ENCODE assay signal across 8 cellular contexts in the genomic region with DNA sequence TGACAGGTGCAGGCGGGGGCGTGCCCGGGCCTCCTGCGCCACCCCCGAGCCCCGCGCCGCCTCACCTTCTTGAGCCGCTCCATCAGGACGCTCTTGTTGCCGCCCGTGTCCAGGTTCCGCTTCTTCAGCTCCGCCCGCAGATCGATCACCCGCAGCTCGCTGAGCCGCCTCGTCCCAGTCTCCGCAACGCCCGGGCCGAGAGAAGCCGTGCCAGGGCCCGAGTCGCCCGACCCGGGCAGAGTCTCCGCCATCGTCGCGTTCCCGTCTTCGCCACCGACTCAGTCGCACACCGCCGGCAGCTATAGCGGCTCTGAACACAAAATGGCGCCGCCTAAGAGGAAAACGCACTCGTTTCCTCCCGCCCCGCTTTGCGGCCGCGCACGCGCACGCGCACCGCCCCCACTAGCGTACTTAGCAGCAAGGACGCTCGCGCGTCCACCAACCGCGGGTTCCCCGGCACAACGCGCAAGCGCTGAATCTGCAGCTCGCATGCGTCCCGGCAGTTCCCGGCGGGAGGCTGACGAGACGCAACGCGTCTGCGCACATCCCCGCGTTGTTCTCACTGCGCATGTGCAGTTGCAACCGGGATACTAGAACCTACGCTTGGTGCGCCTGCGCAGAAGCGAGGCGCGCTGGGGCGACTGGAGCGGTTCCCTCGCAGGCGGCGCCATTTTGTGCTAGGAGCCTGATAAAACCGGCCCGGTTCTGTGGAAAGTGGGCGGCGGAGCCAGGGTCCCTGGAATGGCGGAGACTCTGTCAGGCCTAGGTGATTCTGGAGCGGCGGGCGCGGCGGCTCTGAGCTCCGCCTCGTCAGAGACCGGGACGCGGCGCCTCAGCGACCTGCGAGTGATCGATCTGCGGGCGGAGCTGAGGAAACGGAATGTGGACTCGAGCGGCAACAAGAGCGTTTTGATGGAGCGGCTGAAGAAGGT. TPM values are rescaled to one million over a fixed set of nuclear protein-coding genes. Genes with fewer than 3 reads are reported as not detected.
A peak's percentile ranks its signal among the peaks of the same experiment; 100 is the strongest.
DNase-seq lines count a peak whose midpoint lies in the region; ATAC-seq, FAIRE-seq and TF ChIP-seq lines count a peak whose summit lies in the region.

TSS of gene SAFB (plus strand) at position 619 of the 932 bp plus-strand sequence. CDS start at position 742, 123 bp downstream.
TSS of gene SAFB2 (minus strand) at position 312 of the 932 bp plus-strand sequence. CDS start at position 251, 61 bp downstream.

- H3K9me3 ChIP-seq in IMR-90 (ENCODE audit: control insufficient read depth, insufficient read depth, low read length), result no peaks in the 10 kb centered on the region
- no peaks in the 10 kb centered on the region for H3K9me3 ChIP-seq in endothelial cell of umbilical vein (replicated peaks; ENCODE audit: control insufficient read depth, insufficient read depth, low read length)

- H3K4me1 ChIP-seq in IMR-90 (ENCODE audit: control insufficient read depth, insufficient read depth, low read length) (peaks cover 18% of the 10 kb centered on the region), endothelial cell of umbilical vein (ENCODE audit: control insufficient read depth, extremely low read depth, insufficient read depth, low read length) (peaks cover 28% of the 10 kb centered on the region)

- H3K9ac ChIP-seq in IMR-90 (ENCODE audit: low read depth, low read length) (peak within 1 kb of the TSS; percentile 80), endothelial cell of umbilical vein (replicated peaks; ENCODE audit: extremely low read depth, insufficient read depth, low read length) (peak within 1 kb of the TSS; percentile 90)

- no peak within 1 kb of the TSS for H2BK20ac ChIP-seq in IMR-90 (ENCODE audit: low read depth, low read length)

- H3K36me3 ChIP-seq in IMR-90 (ENCODE audit: control insufficient read depth, insufficient read depth, low read length), result peaks cover 43% of the 10 kb centered on the region
- H3K36me3 ChIP-seq in endothelial cell of umbilical vein (ENCODE audit: control insufficient read depth in 2 of 2, extremely low read depth in 1 of 2, insufficient read depth in 2 of 2, low read length in 2 of 2), result peaks cover 19 to 24% of the 10 kb centered on the region in 2 experiments

- H3K79me1 ChIP-seq in IMR-90 (ENCODE audit: low read depth in 1 of 2, low read length in 2 of 2), result peaks cover 20 to 66% of the 10 kb centered on the region in 2 experiments

- peaks cover 94% of the 10 kb centered on the region for H3K79me2 ChIP-seq in endothelial cell of umbilical vein (ENCODE audit: control insufficient read depth, insufficient read depth, low read length)

- peak; percentile 97 for FAIRE-seq in endothelial cell of umbilical vein (lab: Jason Lieb, UNC)

- dilution Hi-C loops in IMR-90 (cut with HindIII; ENCODE audit: low sequenced_read_pairs, unreplicated experiment) (no loop called here), endothelial cell of umbilical vein (cut with MboI; ENCODE audit: extremely low pct_ligation_motif_present, low sequenced_read_pairs) (no loop called here)

- H3K27me3 ChIP-seq in IMR-90 (ENCODE audit: control insufficient read depth, insufficient read depth, low read length), result no peaks in the 10 kb centered on the region
- no peaks in the 10 kb centered on the region for H3K27me3 ChIP-seq in endothelial cell of umbilical vein (ENCODE audit: control insufficient read depth in 2 of 2, insufficient read depth in 2 of 2, low read length in 2 of 2)

- POLR2A ChIA-PET in IMR-90 (lab: Charles Lee; ENCODE audit: unreplicated experiment), result interaction anchor here (0.5 to 0.7 kb wide), 2 partner anchors 23 to 61 kb away, joined by 5 read pairs; no protein-coding TSS in a partner anchor
- POLR2A ChIA-PET in endothelial cell of umbilical vein (lab: Charles Lee), result interaction anchor here (1.3 to 1.5 kb wide), 2 partner anchors 67 to 282 kb away, joined by 3 to 7 read pairs; partner anchors contain the start of genes RPL36 and VMAC

- TF ChIP-seq POLR2A in IMR-90 (IDR thresholded peaks at IDR 0.05; ENCODE audit: low read depth, low read length) (peak; percentile 97), endothelial cell of umbilical vein (IDR thresholded peaks at IDR 0.05; ENCODE audit: low read depth, low read length) (peak; percentile 94)

- peak within 1 kb of the TSS; percentile 100 for H2AK9ac ChIP-seq in IMR-90 (replicated peaks; ENCODE audit: low read depth, low read length, poor library complexity)

- H4K91ac ChIP-seq in IMR-90 (ENCODE audit: insufficient read depth, low read depth, low read length), result peak within 1 kb of the TSS; percentile 90

- peak within 1 kb of the TSS; percentile 94 for H3K4ac ChIP-seq in IMR-90 (ENCODE audit: low read depth, low read length)

- H3K4me2 ChIP-seq in IMR-90 (ENCODE audit: low read depth, low read length) (peak within 1 kb of the TSS; percentile 83), endothelial cell of umbilical vein (ENCODE audit: insufficient read depth, low read length) (peak within 1 kb of the TSS; percentile 92)

- peak within 1 kb of the TSS; percentile 75 to 87 for H4K8ac ChIP-seq in IMR-90 (ENCODE audit: low read depth in 2 of 2, low read length in 2 of 2)

- DNase-seq in DMS 273 (lab: John Stamatoyannopoulos, UW; ENCODE audit: unreplicated experiment) (peak; percentile 100), IMR-90 (peak; percentile 100), OCI-M1 (lab: John Stamatoyannopoulos, UW) (peak; percentile 99), activated T-cell treated with anti-CD3 and anti-CD28 coated beads for 24 hours (ENCODE audit: low read depth) (peak; percentile 100), endothelial cell of umbilical vein (ENCODE audit: low read depth, low spot score) (peak; percentile 100), midbrain (lab: John Stamatoyannopoulos, UW) (peak; percentile 99)
- DNase-seq in stimulated activated CD8-positive, alpha-beta memory T cell treated with anti-CD3 and anti-CD28 coated beads, Interleukin-2, amount 100 ng/mL, for 1 hour (ENCODE audit: low read depth in 2 of 2), result peak; percentile 99

- BruUV-seq in IMR-90 (replicated peaks; lab: Mats Ljungman, UMichigan), result no TSS peak
- BruUV-seq in endothelial cell of umbilical vein (replicated peaks; lab: Mats Ljungman, UMichigan), result no TSS peak

- H3K56ac ChIP-seq in IMR-90 (ENCODE audit: extremely low read depth, insufficient read depth, low read length), result peak within 1 kb of the TSS; percentile 88

- H3K9me1 ChIP-seq in IMR-90 (ENCODE audit: insufficient read depth, low read length) (peaks cover 18% of the 10 kb centered on the region), endothelial cell of umbilical vein (replicated peaks; ENCODE audit: control insufficient read depth, extremely low read depth, insufficient read depth, low read length) (no peaks in the 10 kb centered on the region)

- peak within 1 kb of the TSS; percentile 97 for H2AFZ ChIP-seq in IMR-90 (replicated peaks; ENCODE audit: low read length, poor library complexity)
- peak within 1 kb of the TSS; percentile 90 for H2AFZ ChIP-seq in endothelial cell of umbilical vein (ENCODE audit: low read depth, low read length)

- in situ Hi-C loops in IMR-90 (cut with MboI; ENCODE audit: low sequenced_read_pairs), result no loop called here

- peak within 1 kb of the TSS; percentile 96 for H3K23ac ChIP-seq in IMR-90 (ENCODE audit: low read depth, low read length)

- CTCF ChIA-PET in IMR-90 (lab: Yijun Ruan, JAX) (no interaction called here), endothelial cell of umbilical vein (lab: Charles Lee) (interaction anchor here (1.0 to 1.5 kb wide), 4 partner anchors 65 to 813 kb away, joined by 3 to 10 read pairs (median 4); partner anchors contain the start of genes CATSPERD and LONP1)

- TF ChIP-seq CTCF in IMR-90 (conservative IDR thresholded peaks at IDR 0.05; ENCODE audit: low read depth, low read length) (no peak; the same call in 1 of the 2 replicates), endothelial cell of umbilical vein (IDR thresholded peaks at IDR 0.05; ENCODE audit: extremely low read depth in 1 of 2, insufficient read depth in 1 of 2, low read depth in 1 of 2, low read length in 2 of 2) (no peak)

- no peak for TF ChIP-seq RAD21 in IMR-90 (IDR thresholded peaks at IDR 0.05; ENCODE audit: low read length)

- peak within 1 kb of the TSS; percentile 42; the same call in 1 of the 2 replicates for H3K18ac ChIP-seq in IMR-90 (ENCODE audit: low read depth, low read length)

- H3K4me3 ChIP-seq in IMR-90 (ENCODE audit: insufficient read depth, low read depth, low read length), result peak within 1 kb of the TSS; percentile 64
- peak within 1 kb of the TSS; percentile 82 to 96 (median 93) for H3K4me3 ChIP-seq in endothelial cell of umbilical vein (replicated peaks in 1 of 3; ENCODE audit: insufficient read depth in 1 of 3, low read depth in 1 of 3, low read length in 3 of 3)

- H2BK15ac ChIP-seq in IMR-90 (ENCODE audit: low read depth, low read length), result no peak within 1 kb of the TSS

- intact Hi-C loops in IMR-90 (cut with micrococcal nuclease) (loop anchor here (5.0 kb wide), 1 partner anchor 45 kb away; no protein-coding TSS in a partner anchor), endothelial cell of umbilical vein (cut with micrococcal nuclease) (loop anchor here (1.0 to 2.0 kb wide), 2 partner anchors 58 to 98 kb away; partner anchors contain the start of genes CATSPERD, HSD11B1L, LONP1 and MICOS13)

- peak within 1 kb of the TSS; percentile 41; the same call in 1 of the 2 replicates for H2BK120ac ChIP-seq in IMR-90 (ENCODE audit: low read depth, low read length)

- WGBS in IMR-90 (ENCODE audit: extremely low coverage in 2 of 2, insufficient read length in 1 of 2), 2 experiments, result 0% methylated on average over 66 of the region's 116 CpGs; no CpG with 5 or more reads in 1 of the 2 experiments

- ATAC-seq in GM21528 (IDR thresholded peaks at IDR 0.05; ENCODE audit: low FRiP score, unreplicated experiment) (peak; percentile 79), IMR-90 (ENCODE audit: low read depth) (peak; percentile 92)

- H4K20me1 ChIP-seq in IMR-90 (ENCODE audit: insufficient read depth, low read length) (peaks cover 67% of the 10 kb centered on the region), endothelial cell of umbilical vein (replicated peaks; ENCODE audit: control insufficient read depth, extremely low read depth, insufficient read depth, low read length) (peaks cover 1% of the 10 kb centered on the region)

- peak within 1 kb of the TSS; percentile 83 for H4K5ac ChIP-seq in IMR-90 (ENCODE audit: low read depth, low read length)

- peak within 1 kb of the TSS; percentile 99 for H2AK5ac ChIP-seq in IMR-90 (ENCODE audit: low read depth, low read length)

- H3K14ac ChIP-seq in IMR-90 (replicated peaks; ENCODE audit: low read depth, low read length), result peak within 1 kb of the TSS; percentile 98

- H2BK5ac ChIP-seq in IMR-90 (ENCODE audit: low read depth, low read length, poor library complexity, severe bottlenecking), result peak within 1 kb of the TSS; percentile 71

- H3K27ac ChIP-seq in IMR-90 (ENCODE audit: insufficient read depth, low read length) (peak within 1 kb of the TSS; percentile 82), endothelial cell of umbilical vein (ENCODE audit: insufficient read depth, low read depth, low read length) (peak within 1 kb of the TSS; percentile 63)

RNA-seq across cellular contexts. Expression of gene SAFB, which starts in this region (rescaled TPM):
- total RNA-seq in IMR-90 (2012; rRNA removed) (18.5 and 26.1 TPM in 2 replicates), endothelial cell of umbilical vein (96.8 and 109 TPM in 2 replicates)
- polyA plus RNA-seq in IMR-90 (2012; rRNA removed) (36.6 and 41.2 TPM in 2 replicates), endothelial cell of umbilical vein (33.1 and 44.7 TPM in 2 replicates)
- polyA plus RNA-seq in IMR-90 (2012; cell fraction: cytosol; rRNA removed), result 51.4 and 92.6 TPM in 2 replicates
- 92.9 and 147 TPM in 2 replicates for polyA plus RNA-seq in IMR-90 (2012; cell fraction: nucleus; rRNA removed; ENCODE audit: low replicate concordance)
- 31.5 and 40.6 TPM in 2 replicates for polyA plus RNA-seq in endothelial cell of umbilical vein (2011; cell fraction: cytosol; rRNA removed)
- 116 and 141 TPM in 2 replicates for polyA plus RNA-seq in endothelial cell of umbilical vein (2011; cell fraction: nucleus; rRNA removed)
- polyA plus RNA-seq in endothelial cell of umbilical vein (2012), result 54.6 and 55.5 TPM in 2 replicates
- 24.8 and 35.7 TPM in 2 replicates for polyA minus RNA-seq in endothelial cell of umbilical vein
- polyA minus RNA-seq in endothelial cell of umbilical vein (2011; cell fraction: cytosol; rRNA and poly(A)+ RNA removed), result 58.3 TPM
- polyA minus RNA-seq in endothelial cell of umbilical vein (2011; cell fraction: nucleus; rRNA and poly(A)+ RNA removed), result 53.7 and 68.8 TPM in 2 replicates

RNA-seq across cellular contexts. Expression of gene SAFB2, which starts in this region (rescaled TPM):
- total RNA-seq in IMR-90 (2012; rRNA removed) (11.8 and 17.8 TPM in 2 replicates), endothelial cell of umbilical vein (83.7 and 85.9 TPM in 2 replicates)
- polyA plus RNA-seq in IMR-90 (2012; rRNA removed) (26.2 and 28.6 TPM in 2 replicates), endothelial cell of umbilical vein (24.6 and 31.5 TPM in 2 replicates)
- 15.9 and 19.7 TPM in 2 replicates for polyA plus RNA-seq in IMR-90 (2012; cell fraction: cytosol; rRNA removed)
- 82.6 and 84.3 TPM in 2 replicates for polyA plus RNA-seq in IMR-90 (2012; cell fraction: nucleus; rRNA removed; ENCODE audit: low replicate concordance)
- polyA plus RNA-seq in endothelial cell of umbilical vein (2011; cell fraction: cytosol; rRNA removed), result 19.1 and 22.1 TPM in 2 replicates
- polyA plus RNA-seq in endothelial cell of umbilical vein (2011; cell fraction: nucleus; rRNA removed), result 136 and 142 TPM in 2 replicates
- 36.6 and 49.6 TPM in 2 replicates for polyA plus RNA-seq in endothelial cell of umbilical vein (2012)
- polyA minus RNA-seq in endothelial cell of umbilical vein, result 39.3 and 40.2 TPM in 2 replicates
- polyA minus RNA-seq in endothelial cell of umbilical vein (2011; cell fraction: cytosol; rRNA and poly(A)+ RNA removed), result 21.5 TPM
- 74.8 and 80.5 TPM in 2 replicates for polyA minus RNA-seq in endothelial cell of umbilical vein (2011; cell fraction: nucleus; rRNA and poly(A)+ RNA removed)

Comparison
In these comparisons a context has a peak if more than half of its experiments do, and no peak if none do; other contexts are left out.
1. Peak in every context shown above with its lines: DNase-seq, ATAC-seq, H3K4me3 ChIP-seq and H3K27ac ChIP-seq.